In genomic region chr2:226461981-226462380, GRCh38 we compare ENCODE assay signal across 27 cellular contexts.
"Had no signal": no experiment of that assay in that cellular context is flagged by ENCODE, and none has a peak within 500 bp of the region (broad histone marks: within the 10 kb centered on the region; RNA-seq: fewer than 3 reads in every experiment).

No MANE protein-coding gene starts in this region.

- H3K27me3 ChIP-seq: heart right ventricle, ovary, sigmoid colon, spleen had no signal

- ATAC-seq: effector memory CD8-positive, alpha-beta T cell; heart right ventricle; left colon; left ventricle myocardium superior; lower lobe of right lung; naive thymus-derived CD8-positive, alpha-beta T cell; psoas muscle; right cardiac atrium; stimulated activated memory B cell treated with anti-CD40 and anti-IgM and Interleukin-4, amounts not matched to agents 10 μg/mL and 1 μg/mL and 100 μg/mL, for 72 hours; stimulated activated naive CD8-positive, alpha-beta T cell treated with anti-CD3 and anti-CD28 coated beads, Interleukin-15, Interleukin-2, amounts not matched to agents 100 U/mL and 50 U/mL, for 24 hours had no signal

- H3K4me1 Mint-ChIP-seq: immature natural killer cell; naive thymus-derived CD8-positive, alpha-beta T cell; stimulated activated memory B cell treated with anti-CD40 and anti-IgM and Interleukin-4, amounts not matched to agents 10 μg/mL and 1 μg/mL and 100 μg/mL, for 72 hours had no signal

- H3K36me3 ChIP-seq: heart right ventricle, lower lobe of right lung, ovary, sigmoid colon, spleen, thoracic aorta had no signal

- H3K36me3 Mint-ChIP-seq: immature natural killer cell; stimulated activated memory B cell treated with anti-CD40 and anti-IgM and Interleukin-4, amounts not matched to agents 10 μg/mL and 1 μg/mL and 100 μg/mL, for 72 hours had no signal

- H3K27ac ChIP-seq: heart right ventricle, lower lobe of right lung, ovary, psoas muscle, sigmoid colon, spleen, thoracic aorta had no signal

- H3K4me3 Mint-ChIP-seq: effector memory CD8-positive, alpha-beta T cell; immature natural killer cell; naive thymus-derived CD8-positive, alpha-beta T cell; stimulated activated memory B cell treated with anti-CD40 and anti-IgM and Interleukin-4, amounts not matched to agents 10 μg/mL and 1 μg/mL and 100 μg/mL, for 72 hours; type B pancreatic cell had no signal

- H3K9me3 ChIP-seq: lower lobe of right lung, ovary had no signal

- DNase-seq: cortex of kidney; effector memory CD8-positive, alpha-beta T cell; erythroblast; foreskin fibroblast; glutamatergic neuron; heart right ventricle; hippocampal formation; immature natural killer cell; islet precursor cell; kidney glomerular epithelial cell; left colon; left ventricle myocardium superior; lower lobe of right lung; naive thymus-derived CD8-positive, alpha-beta T cell; occipital lobe; ovary; posterior cingulate gyrus; psoas muscle; right cardiac atrium; sigmoid colon; spleen; stimulated activated CD4-positive, alpha-beta T cell treated with anti-CD3 and anti-CD28 coated beads, Interleukin-4, amount 100 ng/mL, for 4 hours; stimulated activated naive CD8-positive, alpha-beta T cell treated with anti-CD3 and anti-CD28 coated beads, Interleukin-15, Interleukin-2, amounts not matched to agents 100 U/mL and 50 U/mL, for 24 hours; substantia nigra had no signal

- H3K27ac Mint-ChIP-seq: effector memory CD8-positive, alpha-beta T cell; immature natural killer cell; naive thymus-derived CD8-positive, alpha-beta T cell; stimulated activated memory B cell treated with anti-CD40 and anti-IgM and Interleukin-4, amounts not matched to agents 10 μg/mL and 1 μg/mL and 100 μg/mL, for 72 hours; type B pancreatic cell had no signal

- H3K4me1 ChIP-seq: psoas muscle, sigmoid colon had no signal

- H3K27me3 Mint-ChIP-seq: type B pancreatic cell had no signal

- H3K4me3 ChIP-seq: heart right ventricle, lower lobe of right lung, ovary, psoas muscle, sigmoid colon, spleen, thoracic aorta had no signal
